In genomic region chr11:62648967-62649364, GRCh38 we compare ENCODE assay signal across 22 cellular contexts.
"Had no signal": no experiment of that assay in that cellular context is flagged by ENCODE, and none has a peak within 500 bp of the region (broad histone marks: within the 10 kb centered on the region; RNA-seq: fewer than 3 reads in every experiment).

No MANE protein-coding gene starts in this region.

- ATAC-seq: K562, PC-3 had no signal

- H3K4me2 ChIP-seq: KMS-11, SK-N-SH had no signal

- H3K9ac ChIP-seq: KMS-11, SK-N-SH had no signal

- H3K27ac ChIP-seq: KMS-11, Peyer's patch had no signal

- H3K27me3 ChIP-seq: Peyer's patch had no signal

- FAIRE-seq: K562 had no signal

- H3K4me3 ChIP-seq: K562, Peyer's patch had no signal

- H3K9me3 ChIP-seq: Peyer's patch, SK-N-SH had no signal

- DNase-seq: IMR-90, Kasumi-1, MM.1S, NCI-H1092 treated with DMSO at 0.1 percent for 48 hours, NCI-H1436, NCI-H187, NCI-H2029, NCI-H2081 treated with DMSO at 0.1 percent for 48 hours, NCI-H2171, NCI-H226, NCI-H446, NCI-H510A, NCI-H524 treated with DMSO at 0.1 percent for 48 hours, NCI-H69, NCI-H774, PC-3, Peyer's patch, SHP77, SK-N-SH, T-helper 2 cell had no signal
